In the genomic region with DNA sequence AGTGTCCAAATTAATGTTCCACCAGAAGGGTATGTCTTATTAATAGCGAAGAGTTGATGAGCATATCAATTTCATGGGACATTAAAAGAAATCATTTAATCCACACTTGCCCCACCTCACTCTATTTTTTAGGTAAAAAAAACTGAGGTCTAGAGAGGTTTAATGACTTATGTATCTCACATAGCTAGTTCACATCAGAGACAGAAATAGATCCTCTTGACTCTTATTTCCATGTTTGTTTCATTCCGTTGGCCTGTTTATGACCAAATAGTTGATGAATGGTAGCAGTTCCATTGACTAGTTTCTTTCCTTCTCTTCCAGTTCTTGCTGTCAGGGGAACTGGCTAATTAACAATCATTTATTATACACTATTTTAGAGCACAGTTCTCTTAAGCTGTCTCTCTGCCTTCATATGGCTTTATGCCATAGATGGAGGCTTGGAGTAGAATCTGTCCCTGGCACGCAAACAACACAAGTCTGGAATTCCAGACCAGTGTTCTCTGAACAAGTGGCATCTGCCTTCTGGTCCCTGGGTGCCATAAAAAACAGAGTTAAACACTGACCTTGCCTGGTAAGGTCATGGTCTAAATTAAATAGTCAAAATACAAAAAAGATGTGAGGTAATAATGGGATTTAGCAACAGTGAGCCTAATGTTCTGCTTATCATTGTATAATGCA, we compare ENCODE assay signal across 14 cellular contexts.
DNase-seq lines count a peak whose midpoint lies in the region; TF ChIP-seq lines count a peak whose summit lies in the region.
"Had no signal": no experiment of that assay in that cellular context is flagged by ENCODE, and none has a peak within 500 bp of the region (broad histone marks: within the 10 kb centered on the region; RNA-seq: fewer than 3 reads in every experiment).

No MANE protein-coding gene starts in this region.

- peak; percentile 94 for DNase-seq in G401 (ENCODE audit: low spot score)
- peak; percentile 7 for DNase-seq in RPMI7951 (ENCODE audit: low read depth)
- peak; percentile 68 for DNase-seq in fibroblast of gingiva (ENCODE audit: low read depth)
- peak; percentile 87 for DNase-seq in pons (ENCODE audit: low spot score)
- DNase-seq in GM19240 (ENCODE audit: insufficient read length, low spot score): no peak
- no peak for DNase-seq in HCEC 1CT
- DNase-seq in Peyer's patch: no peak
- DNase-seq in HUDEP-2 (lab: John Stamatoyannopoulos, UW; ENCODE audit: unreplicated experiment in 76 of 76): no peak
- DNase-seq: activated CD4-positive, alpha-beta T cell treated with anti-CD3 and anti-CD28 coated beads, Interleukin-2, amount 50 U/mL, for 48 hours; dermis blood vessel endothelial cell; DMS79 treated with DMSO at 0.1 percent for 48 hours; esophagus squamous epithelium; lower lobe of right lung had no signal

- no peaks in the 10 kb centered on the region for H3K9me3 ChIP-seq in Peyer's patch

- H3K4me1 ChIP-seq in Peyer's patch: no peaks in the 10 kb centered on the region

- no peak for TF ChIP-seq CTCF in Peyer's patch (IDR thresholded peaks at IDR 0.05)

- H3K36me3 ChIP-seq in Peyer's patch: peaks cover 0 to 9% (median 0%) of the 10 kb centered on the region in 3 donors
- H3K36me3 ChIP-seq: lower lobe of right lung had no signal

- no peak for TF ChIP-seq POLR2A in Peyer's patch (IDR thresholded peaks at IDR 0.05)

- in situ Hi-C loops in G401 (cut with HindIII; ENCODE audit: low sequenced_read_pairs): no loop called here

- no peak overlapping the region for H3K27ac ChIP-seq in Peyer's patch
- H3K27ac ChIP-seq: BLaER1 treated with 17β-estradiol and CSF1 and Interleukin-3, amounts not matched to agents 10 nM and 100 nM; esophagus squamous epithelium; lower lobe of right lung had no signal

- no peaks in the 10 kb centered on the region for H3K27me3 ChIP-seq in Peyer's patch
- H3K27me3 ChIP-seq: BLaER1 treated with 17β-estradiol and CSF1 and Interleukin-3, amounts not matched to agents 10 nM and 100 nM; esophagus squamous epithelium had no signal

- no peak overlapping the region for H3K4me3 ChIP-seq in Peyer's patch
- H3K4me3 ChIP-seq: BLaER1 treated with 17β-estradiol and CSF1 and Interleukin-3, amounts not matched to agents 10 nM and 100 nM; esophagus squamous epithelium; lower lobe of right lung had no signal

Comparison
In these comparisons a context has a peak if more than half of its experiments do, and no peak if none do; other contexts are left out.
1. DNase-seq: peak in G401 (single experiment), RPMI7951 (single experiment), fibroblast of gingiva (single experiment) and pons (single experiment); none in GM19240 (single experiment), HCEC 1CT (single experiment), Peyer's patch (0 of 3) and HUDEP-2 (0 of 76).